Comparison of ENCODE assay signal across 17 cellular contexts in genomic region chr9:79362100-79363081, GRCh38.
DNase-seq lines count a peak whose midpoint lies in the region; ATAC-seq and TF ChIP-seq lines count a peak whose summit lies in the region.
"Had no signal": no experiment of that assay in that cellular context is flagged by ENCODE, and none has a peak within 500 bp of the region (broad histone marks: within the 10 kb centered on the region; RNA-seq: fewer than 3 reads in every experiment).

No MANE protein-coding gene starts in this region.

- no peak overlapping the region for H3K27ac ChIP-seq in ovary
- H3K27ac ChIP-seq: colonic mucosa had no signal

- H3K9me3 Mint-ChIP-seq in dendritic cell treated with granulocyte-macrophage colony-stimulating factor and Interleukin-4, amounts not matched to agents 40 ng/mL and 50 ng/mL, for 4 days, result no peaks in the 10 kb centered on the region
- H3K9me3 Mint-ChIP-seq: T-helper 2 cell treated with Interferon-gamma antibody and Interleukin-4, amounts not matched to agents 5 μg/mL and 100 μg/mL, for 36 hours had no signal

- no peak for TF ChIP-seq POLR2A in ovary (IDR thresholded peaks at IDR 0.05)

- H3K4me3 Mint-ChIP-seq in dendritic cell treated with granulocyte-macrophage colony-stimulating factor and Interleukin-4, amounts not matched to agents 40 ng/mL and 50 ng/mL, for 4 days, result no peak overlapping the region
- H3K4me3 Mint-ChIP-seq: T-helper 2 cell treated with Interferon-gamma antibody and Interleukin-4, amounts not matched to agents 5 μg/mL and 100 μg/mL, for 36 hours had no signal

- intact Hi-C loops in dendritic cell treated with granulocyte-macrophage colony-stimulating factor and Interleukin-4, amounts not matched to agents 40 ng/mL and 50 ng/mL, for 4 days (cut with micrococcal nuclease), result no loop called here
- intact Hi-C loops in ovary (cut with DNase I), result no loop called here

- no peaks in the 10 kb centered on the region for H3K4me1 ChIP-seq in ovary (ENCODE audit: insufficient read depth)
- H3K4me1 ChIP-seq: colonic mucosa had no signal

- no peak for TF ChIP-seq CTCF in ovary (IDR thresholded peaks at IDR 0.05)

- H3K4me3 ChIP-seq in ovary, result no peak overlapping the region
- H3K4me3 ChIP-seq: colonic mucosa had no signal

- WGBS in ovary, 3 donors, result 65 to 69% (median 69%) methylated on average over 9 of the region's 9 CpGs

- no peak for TF ChIP-seq EP300 in ovary (IDR thresholded peaks at IDR 0.05)

- no peaks in the 10 kb centered on the region for H3K27me3 ChIP-seq in ovary
- H3K27me3 ChIP-seq: colonic mucosa had no signal

- H3K36me3 Mint-ChIP-seq in dendritic cell treated with granulocyte-macrophage colony-stimulating factor and Interleukin-4, amounts not matched to agents 40 ng/mL and 50 ng/mL, for 4 days (ENCODE audit: low read depth), result no peaks in the 10 kb centered on the region

- no peak for ATAC-seq in GM21515 (IDR thresholded peaks at IDR 0.05; ENCODE audit: unreplicated experiment)

- DNase-seq in COLO668 (lab: John Stamatoyannopoulos, UW; ENCODE audit: unreplicated experiment), result peak; percentile 56
- peak; percentile 14 for DNase-seq in HPDE6-E6E7 (ENCODE audit: extremely low spot score)
- peak; percentile 83 for DNase-seq in NCI-H345 treated with DMSO at 0.1 percent for 48 hours (lab: John Stamatoyannopoulos, UW; ENCODE audit: unreplicated experiment)
- no peak for DNase-seq in activated naive CD4-positive, alpha-beta T cell treated with anti-CD3 and anti-CD28 coated beads, Interleukin-2, amount 50 U/mL, for 16 hours
- DNase-seq in ovary, result no peak
- no peak for DNase-seq in GM03348 (ENCODE audit: low spot score)
- DNase-seq: activated CD4-positive, alpha-beta T cell treated with anti-CD3 and anti-CD28 coated beads, Interleukin-2, amount 50 U/mL, for 48 hours; activated naive CD4-positive, alpha-beta T cell treated with Interleukin-2 at 50 U/mL for 16 hours; colonic mucosa; DMS 273 treated with DMSO at 0.1 percent for 48 hours; islet precursor cell; NCI-H1436 treated with DMSO at 0.1 percent for 48 hours; stimulated activated CD4-positive, alpha-beta T cell treated with anti-CD3 and anti-CD28 coated beads, Interleukin-4, amount 100 ng/mL, for 4 hours; stimulated activated naive CD4-positive, alpha-beta T cell had no signal

- H3K27me3 Mint-ChIP-seq in dendritic cell treated with granulocyte-macrophage colony-stimulating factor and Interleukin-4, amounts not matched to agents 40 ng/mL and 50 ng/mL, for 4 days, result no peaks in the 10 kb centered on the region

- no peaks in the 10 kb centered on the region for H3K36me3 ChIP-seq in ovary
- H3K36me3 ChIP-seq: colonic mucosa had no signal

- H3K9me3 ChIP-seq in ovary, result no peaks in the 10 kb centered on the region
- H3K9me3 ChIP-seq: colonic mucosa had no signal

- H3K4me1 Mint-ChIP-seq in dendritic cell treated with granulocyte-macrophage colony-stimulating factor and Interleukin-4, amounts not matched to agents 40 ng/mL and 50 ng/mL, for 4 days (ENCODE audit: low read depth), result peaks cover 10% of the 10 kb centered on the region

- H3K27ac Mint-ChIP-seq in dendritic cell treated with granulocyte-macrophage colony-stimulating factor and Interleukin-4, amounts not matched to agents 40 ng/mL and 50 ng/mL, for 4 days, result peak overlapping the region; percentile 3
- H3K27ac Mint-ChIP-seq: T-helper 2 cell treated with Interferon-gamma antibody and Interleukin-4, amounts not matched to agents 5 μg/mL and 100 μg/mL, for 36 hours had no signal

Comparison
In these comparisons a context has a peak if more than half of its experiments do, and no peak if none do; other contexts are left out.
1. DNase-seq: peak in COLO668 (single experiment), HPDE6-E6E7 (single experiment) and NCI-H345 treated with DMSO at 0.1 percent for 48 hours (single experiment); none in activated naive CD4-positive, alpha-beta T cell treated with anti-CD3 and anti-CD28 coated beads, Interleukin-2, amount 50 U/mL, for 16 hours (single experiment), ovary (0 of 5) and GM03348 (single experiment).